Comparison of ENCODE assay signal across 16 cellular contexts in the genomic region with DNA sequence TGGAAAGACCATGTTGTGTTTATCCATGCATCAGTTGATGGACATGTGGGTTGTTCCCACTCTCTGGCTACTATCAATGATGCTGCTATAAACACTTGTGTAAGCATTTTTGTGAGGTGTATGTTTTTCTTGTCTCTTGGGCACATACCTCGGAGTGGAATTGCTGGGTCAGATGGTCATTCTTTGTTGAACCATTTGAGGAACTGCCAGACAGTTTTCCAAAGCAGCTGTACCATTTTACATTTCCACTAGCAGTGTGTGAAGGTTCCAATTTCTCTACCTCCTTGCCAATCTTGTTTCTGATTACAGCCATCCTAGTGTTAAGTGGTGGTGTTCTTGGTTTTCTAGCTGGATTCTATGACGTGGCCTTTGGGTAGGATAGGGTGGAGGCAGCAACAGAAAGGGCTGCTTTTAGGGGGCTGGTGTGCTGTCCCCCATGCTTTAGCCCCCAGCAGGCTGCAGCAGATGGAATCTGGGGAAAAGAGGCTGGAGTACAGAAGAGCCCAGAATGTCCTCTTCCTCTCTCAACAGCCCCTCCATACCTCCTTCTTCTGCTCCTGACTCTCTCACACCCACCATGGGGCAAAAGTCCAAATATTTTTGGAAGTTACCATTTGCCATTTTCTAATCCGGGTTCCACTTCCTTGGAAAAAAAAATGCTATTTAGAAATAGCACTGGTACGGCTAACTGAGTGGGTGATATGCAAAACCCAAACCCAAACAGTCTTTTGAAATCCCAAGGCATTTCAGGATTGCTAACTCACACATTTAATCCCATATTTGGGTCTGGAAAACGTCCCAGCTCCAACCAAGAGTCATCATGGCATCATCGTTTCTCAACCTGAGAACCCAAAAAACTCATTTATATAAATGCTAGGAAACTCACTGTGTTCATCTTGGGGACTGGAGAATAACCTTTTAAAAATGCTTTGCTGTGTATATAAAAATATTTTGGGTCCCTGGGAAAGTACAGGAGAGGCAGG.
DNase-seq lines count a peak whose midpoint lies in the region; ATAC-seq and TF ChIP-seq lines count a peak whose summit lies in the region.
"Had no signal": no experiment of that assay in that cellular context is flagged by ENCODE, and none has a peak within 500 bp of the region (broad histone marks: within the 10 kb centered on the region; RNA-seq: fewer than 3 reads in every experiment).

No MANE protein-coding gene starts in this region.

- no peaks in the 10 kb centered on the region for H3K79me2 ChIP-seq in smooth muscle cell (ENCODE audit: low read depth)

- peaks cover 7% of the 10 kb centered on the region for H3K4me1 ChIP-seq in RWPE2 (ENCODE audit: insufficient read depth, poor library complexity, severe bottlenecking)
- H3K4me1 ChIP-seq in smooth muscle cell (ENCODE audit: low read depth) = peaks cover 12% of the 10 kb centered on the region

- no peaks in the 10 kb centered on the region for H4K20me1 ChIP-seq in smooth muscle cell (ENCODE audit: low read depth)

- ATAC-seq in RWPE2 (ENCODE audit: low read depth) (peak; percentile 52), GM21619 (IDR thresholded peaks at IDR 0.05; ENCODE audit: unreplicated experiment) (no peak), GM21447 (IDR thresholded peaks at IDR 0.05; ENCODE audit: unreplicated experiment) (no peak), GM18502 (IDR thresholded peaks at IDR 0.05; ENCODE audit: poor library complexity, unreplicated experiment) (no peak), HG03025 (IDR thresholded peaks at IDR 0.05; ENCODE audit: low FRiP score, unreplicated experiment) (no peak)
- ATAC-seq: left cardiac atrium had no signal

- H3K36me3 ChIP-seq in RWPE2 (ENCODE audit: low read depth) (no peaks in the 10 kb centered on the region), smooth muscle cell (ENCODE audit: low read depth) (no peaks in the 10 kb centered on the region)
- H3K36me3 ChIP-seq: heart right ventricle had no signal

- H2AFZ ChIP-seq in smooth muscle cell (ENCODE audit: low read depth) = no peak overlapping the region

- H3K27me3 ChIP-seq in RWPE2 (ENCODE audit: insufficient read depth, poor library complexity, severe bottlenecking) (no peaks in the 10 kb centered on the region), smooth muscle cell (ENCODE audit: low read depth) (no peaks in the 10 kb centered on the region)

- 37% methylated on average over 6 of the region's 6 CpGs for WGBS in smooth muscle cell (ENCODE audit: low lambda C conversion rate)

- peak; percentile 87 for DNase-seq in GM03348 (ENCODE audit: low spot score)
- DNase-seq in RWPE2 (ENCODE audit: low spot score) = no peak
- peak; percentile 94 for DNase-seq in fibroblast of gingiva (ENCODE audit: low read depth)
- DNase-seq in smooth muscle cell (lab: John Stamatoyannopoulos, UW; ENCODE audit: unreplicated experiment) = no peak
- DNase-seq: activated CD4-positive, alpha-beta T cell treated with anti-CD3 and anti-CD28 coated beads for 4 hours; activated T-cell treated with anti-CD3 and anti-CD28 coated beads, Interleukin-2, amount 50 U/mL, for 24 hours; effector CD8-positive, alpha-beta T cell; heart right ventricle; left cardiac atrium; NCI-H146; NCI-H524 treated with DMSO at 0.1 percent for 48 hours; stimulated activated naive CD4-positive, alpha-beta T cell treated with Interleukin-2 at 50 U/mL for 16 hours had no signal

- H3K27ac ChIP-seq in RWPE2 (ENCODE audit: poor library complexity, severe bottlenecking) (peak overlapping the region; percentile 15), smooth muscle cell (ENCODE audit: low read depth) (peak overlapping the region; percentile 22)

- H3K9me3 ChIP-seq in RWPE2 (ENCODE audit: severe bottlenecking) = peaks cover 2% of the 10 kb centered on the region
- no peaks in the 10 kb centered on the region for H3K9me3 ChIP-seq in smooth muscle cell (replicated peaks; ENCODE audit: low read depth)
- H3K9me3 ChIP-seq: heart right ventricle had no signal

- H3F3A ChIP-seq in smooth muscle cell (ENCODE audit: low read depth) = no peaks in the 10 kb centered on the region

- H3K4me3 ChIP-seq in RWPE2 (ENCODE audit: severe bottlenecking) (no peak overlapping the region), smooth muscle cell (no peak overlapping the region)
- H3K4me3 ChIP-seq: heart right ventricle had no signal

- TF ChIP-seq CTCF in RWPE2 (IDR thresholded peaks at IDR 0.05; ENCODE audit: poor library complexity, severe bottlenecking) (no peak), smooth muscle cell (IDR thresholded peaks at IDR 0.05; ENCODE audit: borderline replicate concordance, insufficient read depth, poor library complexity, severe bottlenecking) (no peak)

- H3K9ac ChIP-seq in smooth muscle cell (ENCODE audit: low read depth) = no peak overlapping the region

- peak overlapping the region; percentile 44 for H3K4me2 ChIP-seq in smooth muscle cell

Comparison
In these comparisons a context has a peak if more than half of its experiments do, and no peak if none do; other contexts are left out.
1. DNase-seq: peak in GM03348 (single experiment) and fibroblast of gingiva (single experiment); none in RWPE2 (single experiment) and smooth muscle cell (single experiment).